1 cellular context compared by ENCODE assay signal in the genomic region with DNA sequence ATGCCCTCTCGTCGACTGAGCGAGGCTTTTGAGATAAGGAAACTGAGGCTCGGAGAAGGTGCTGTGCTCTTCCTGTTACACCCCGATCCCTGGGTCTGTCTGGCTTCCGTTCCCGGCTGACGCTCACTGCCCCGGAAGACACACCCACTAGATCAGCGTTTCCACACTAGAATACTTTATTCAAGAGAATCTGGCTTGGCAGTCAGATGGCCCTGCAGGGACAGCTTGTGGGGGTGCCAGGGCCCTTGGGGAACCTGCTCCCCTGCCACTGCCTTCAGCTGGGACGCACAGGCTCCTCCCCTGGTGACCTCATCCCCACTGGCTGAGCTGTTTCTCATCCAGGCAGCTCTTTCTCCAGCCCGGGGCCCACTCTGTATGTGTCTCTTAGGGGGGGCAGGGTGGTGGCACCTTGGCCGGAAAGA.
TF ChIP-seq lines count a peak whose summit lies in the region.

No MANE protein-coding gene starts in this region.

TF ChIP-seq in endothelial cell of umbilical vein, 7 proteins besides CTCF, POLR2A, EP300 and RAD21:
- TF ChIP-seq GATA2 (IDR thresholded peaks at IDR 0.05; ENCODE audit: insufficient read depth, insufficient read length, low read depth, low read length) (peak; percentile 55), POLR2AphosphoS5 (IDR thresholded peaks at IDR 0.05; ENCODE audit: insufficient read depth, low read depth, low read length) (peak; percentile 53), JUN (IDR thresholded peaks at IDR 0.05; ENCODE audit: borderline replicate concordance, insufficient read depth, insufficient read length, low read depth) (no peak), MYC (IDR thresholded peaks at IDR 0.05; ENCODE audit: low read depth, low read length) (no peak)
- TF ChIP-seq, protein P1, sequence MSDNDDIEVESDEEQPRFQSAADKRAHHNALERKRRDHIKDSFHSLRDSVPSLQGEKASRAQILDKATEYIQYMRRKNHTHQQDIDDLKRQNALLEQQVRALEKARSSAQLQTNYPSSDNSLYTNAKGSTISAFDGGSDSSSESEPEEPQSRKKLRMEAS (IDR thresholded peaks at IDR 0.05; ENCODE audit: insufficient read depth, insufficient read length), result no peak
